ENCODE assay signal across 9 cellular contexts in genomic region chr5:140502834-140503233, GRCh38.
"Had no signal": no experiment of that assay in that cellular context is flagged by ENCODE, and none has a peak within 500 bp of the region (broad histone marks: within the 10 kb centered on the region; RNA-seq: fewer than 3 reads in every experiment).

No MANE protein-coding gene starts in this region.

- H3K4me3 Mint-ChIP-seq: GM23338, H9 had no signal

- ATAC-seq: GM23338, K562 had no signal

- FAIRE-seq: H1, H54, HTR-8/SVneo had no signal

- H3K4me1 Mint-ChIP-seq: GM23338, H9 had no signal

- H3K9me3 Mint-ChIP-seq: GM23338, H9 had no signal

- H3K4me3 ChIP-seq: GM23338, K562 had no signal

- H3K27ac Mint-ChIP-seq: GM23338, H9 had no signal

- DNase-seq: H9, HCEC 1CT, IMR-90, KG1 had no signal
